8 cellular contexts compared by ENCODE assay signal in the genomic region with DNA sequence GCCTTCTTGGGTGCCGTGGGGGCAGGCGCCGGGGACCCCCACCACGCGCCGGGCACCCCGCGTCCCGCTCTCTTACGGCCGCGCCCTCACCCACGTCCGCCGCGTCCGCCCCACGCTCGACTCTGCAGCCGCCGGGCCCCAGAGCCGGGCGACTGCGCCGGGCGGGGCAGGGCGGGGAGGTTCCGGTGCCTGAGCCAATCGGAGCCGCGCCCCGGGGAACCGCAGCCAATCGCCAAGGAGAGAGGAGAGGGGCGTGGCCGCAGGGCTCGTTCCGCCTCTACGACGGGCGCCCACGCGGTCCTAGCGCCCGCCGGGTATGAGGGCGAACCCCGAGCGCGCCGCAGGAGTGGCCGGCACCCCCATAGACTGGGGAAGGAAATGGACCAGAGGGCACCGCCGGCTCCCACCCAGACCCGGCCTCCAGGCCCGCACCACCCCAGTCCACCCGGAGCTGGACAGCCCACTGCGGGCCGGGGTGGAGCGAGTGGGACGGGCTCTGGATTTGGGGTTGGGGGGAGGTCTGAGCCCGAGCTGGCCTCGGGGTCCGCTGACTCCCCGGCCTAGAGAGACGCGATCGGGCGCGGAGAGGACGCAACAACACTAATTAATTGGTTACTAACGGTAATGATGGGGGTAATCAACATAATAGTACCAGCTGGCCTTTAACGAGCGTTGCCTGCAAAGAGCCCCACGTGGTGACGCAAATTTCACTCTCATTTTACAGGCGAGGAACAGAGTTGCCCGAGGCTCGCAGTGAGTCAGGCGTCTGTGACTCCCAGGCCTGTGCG. TPM values are rescaled to one million over a fixed set of nuclear protein-coding genes. Genes with fewer than 3 reads are reported as not detected.
DNase-seq lines count a peak whose midpoint lies in the region; ATAC-seq and TF ChIP-seq lines count a peak whose summit lies in the region.

A gene (minus strand): TSS at position 126 of the 788 bp plus-strand sequence. CDS start 183 bp downstream, outside the sequence.

- TF ChIP-seq CTCF in Calu3 (IDR thresholded peaks at IDR 0.05; ENCODE audit: unreplicated experiment): no peak

- intact Hi-C loops in Calu3 (cut with micrococcal nuclease; ENCODE audit: unreplicated experiment): no loop called here

- no peaks in the 10 kb centered on the region for H3K27me3 Mint-ChIP-seq in Calu3 (ENCODE audit: unreplicated experiment)

- ATAC-seq in GM21390 (IDR thresholded peaks at IDR 0.05; ENCODE audit: unreplicated experiment): peak; percentile 71

- DNase-seq in Calu3 (peak; percentile 92), HUDEP-2 (lab: John Stamatoyannopoulos, UW; ENCODE audit: unreplicated experiment in 76 of 76) (peak in 74 of 76 experiments; percentile 35 to 97 (median 92)), NOMO-1 treated with dmso at 0.1 percent for 144 hours (lab: John Stamatoyannopoulos, UW; ENCODE audit: unreplicated experiment) (peak; percentile 92), midbrain (lab: John Stamatoyannopoulos, UW) (peak; percentile 95)
- DNase-seq in activated CD8-positive, alpha-beta memory T cell treated with anti-CD3 and anti-CD28 coated beads, Interleukin-2, amount 50 U/mL, for 1 hour (ENCODE audit: extremely low read depth): peak; percentile 79
- DNase-seq in stimulated activated CD8-positive, alpha-beta memory T cell treated with anti-CD3 and anti-CD28 coated beads, Interleukin-15, amount 100 ng/mL, for 48 hours (ENCODE audit: low read depth in 2 of 2): peak; percentile 96

- H3K4me3 Mint-ChIP-seq in Calu3 (ENCODE audit: low read depth, unreplicated experiment): peak within 1 kb of the TSS; percentile 96

- TSS peak; percentile 79 for BruUV-seq in Calu3 (replicated peaks; lab: Mats Ljungman, UMichigan)

- peaks cover 10% of the 10 kb centered on the region for H3K4me1 Mint-ChIP-seq in Calu3 (ENCODE audit: low read depth, unreplicated experiment)

- no peaks in the 10 kb centered on the region for H3K9me3 Mint-ChIP-seq in Calu3 (ENCODE audit: low read depth, unreplicated experiment)

- in situ Hi-C loops in endometrial microvascular endothelial cells (cut with HindIII; ENCODE audit: inconsistent ontology term, low pct_unique_long_range_greater_than_20kb, low sequenced_read_pairs): no loop called here

- peaks cover 24% of the 10 kb centered on the region for H3K36me3 Mint-ChIP-seq in Calu3 (ENCODE audit: insufficient read depth, unreplicated experiment)

- CTCF ChIA-PET in Calu3 (lab: Charles Lee): interaction anchor here (0.7 to 1.6 kb wide), 2 partner anchors 12 to 30 kb away, joined by 3 read pairs; no protein-coding TSS in a partner anchor

- H3K27ac Mint-ChIP-seq in Calu3 (ENCODE audit: unreplicated experiment): peak within 1 kb of the TSS; percentile 96

RNA-seq across cellular contexts. Expression of the gene that starts here (rescaled TPM):
- 95.2 and 105 TPM in 2 replicates for total RNA-seq in Calu3 (2022)
- 121 TPM for total RNA-seq in endometrial microvascular endothelial cells (ENCODE audit: inconsistent ontology term)

Comparison
In these comparisons a context has a peak if more than half of its experiments do, and no peak if none do; other contexts are left out.
1. Peak in every context shown above with its lines: DNase-seq and ATAC-seq.